Comparison of ENCODE assay signal across 15 cellular contexts in genomic region chr1:174051956-174052355, GRCh38. TPM values are rescaled to one million over a fixed set of nuclear protein-coding genes. Genes with fewer than 3 reads are reported as not detected.
A peak's percentile ranks its signal among the peaks of the same experiment; 100 is the strongest.
DNase-seq lines count a peak whose midpoint lies in the region; ATAC-seq and TF ChIP-seq lines count a peak whose summit lies in the region.
"Had no signal": no experiment of that assay in that cellular context is flagged by ENCODE, and none has a peak within 500 bp of the region (broad histone marks: within the 10 kb centered on the region; RNA-seq: fewer than 3 reads in every experiment).

No MANE protein-coding gene starts in this region.

- H3K9ac ChIP-seq in neural progenitor cell = no peak overlapping the region

- H3K4me3 Mint-ChIP-seq in neural progenitor cell = no peak overlapping the region
- H3K4me3 Mint-ChIP-seq in WTC11 = no peak overlapping the region
- H3K4me3 Mint-ChIP-seq: activated CD8-positive, alpha-beta T cell treated with anti-CD3 and anti-CD28 coated beads, Interleukin-2, amount 10 ng/mL, durations not matched to agents 7 days and 5 days had no signal

- H3K9me3 ChIP-seq in neural progenitor cell (ENCODE audit: low read depth) = no peaks in the 10 kb centered on the region
- no peaks in the 10 kb centered on the region for H3K9me3 ChIP-seq in suprapubic skin
- H3K9me3 ChIP-seq: HAP-1, thoracic aorta had no signal

- H3K27me3 Mint-ChIP-seq in neural progenitor cell (ENCODE audit: insufficient read depth, low read depth) (peaks cover 2% of the 10 kb centered on the region), WTC11 (ENCODE audit: low read depth) (no peaks in the 10 kb centered on the region; the same call in 1 of the 2 replicates)

- H2AFZ ChIP-seq in neural progenitor cell (replicated peaks) = peak overlapping the region; percentile 87

- no peak for TF ChIP-seq CTCF in neural progenitor cell (IDR thresholded peaks at IDR 0.05)
- TF ChIP-seq CTCF in WTC11 (IDR thresholded peaks at IDR 0.05) = no peak
- no peak for TF ChIP-seq CTCF in suprapubic skin (IDR thresholded peaks at IDR 0.05)

- H3K4me1 Mint-ChIP-seq in neural progenitor cell (no peaks in the 10 kb centered on the region), WTC11 (no peaks in the 10 kb centered on the region)

- H3K27ac ChIP-seq in neural progenitor cell (no peak overlapping the region), suprapubic skin (no peak overlapping the region)
- H3K27ac ChIP-seq: thoracic aorta had no signal

- no peak for TF ChIP-seq EP300 in suprapubic skin (IDR thresholded peaks at IDR 0.05)

- POLR2A ChIA-PET in WTC11 (lab: Charles Lee) = no interaction called here

- peak; percentile 14 for DNase-seq in AG08396 (ENCODE audit: low spot score)
- peak; percentile 7 for DNase-seq in SK-N-DZ (ENCODE audit: low spot score)
- peak; percentile 93 for DNase-seq in foreskin melanocyte
- peak; percentile 28 for DNase-seq in neural progenitor cell (ENCODE audit: low spot score)
- no peak for DNase-seq in WTC11 (ENCODE audit: low spot score)
- DNase-seq in suprapubic skin (ENCODE audit: low spot score in 2 of 2) = no peak
- DNase-seq in SKM-1 treated with dmso at 0.1 percent for 144 hours (lab: John Stamatoyannopoulos, UW; ENCODE audit: unreplicated experiment) = no peak
- DNase-seq: activated CD8-positive, alpha-beta T cell treated with anti-CD3 and anti-CD28 coated beads, Interleukin-2, amount 10 ng/mL, durations not matched to agents 7 days and 5 days; central memory CD4-positive, alpha-beta T cell; DMS 273 treated with DMSO at 0.1 percent for 48 hours; NCI-H2029 treated with DMSO at 0.1 percent for 48 hours had no signal

- H3K27ac Mint-ChIP-seq in neural progenitor cell (no peak overlapping the region), WTC11 (no peak overlapping the region)
- H3K27ac Mint-ChIP-seq: activated CD8-positive, alpha-beta T cell treated with anti-CD3 and anti-CD28 coated beads, Interleukin-2, amount 10 ng/mL, durations not matched to agents 7 days and 5 days had no signal

- TF ChIP-seq POLR2A in suprapubic skin (IDR thresholded peaks at IDR 0.05) = no peak

- peaks cover 7% of the 10 kb centered on the region for H3K4me1 ChIP-seq in neural progenitor cell
- no peaks in the 10 kb centered on the region for H3K4me1 ChIP-seq in suprapubic skin
- H3K4me1 ChIP-seq: HAP-1 had no signal

- H3K36me3 Mint-ChIP-seq in neural progenitor cell (no peaks in the 10 kb centered on the region), WTC11 (no peaks in the 10 kb centered on the region; the same call in 1 of the 2 replicates)

- H3K36me3 ChIP-seq in neural progenitor cell (no peaks in the 10 kb centered on the region), suprapubic skin (no peaks in the 10 kb centered on the region)
- H3K36me3 ChIP-seq: HAP-1, thoracic aorta had no signal

- WGBS in suprapubic skin = 56% methylated on average over 6 of the region's 6 CpGs

- H3F3A ChIP-seq in neural progenitor cell (ENCODE audit: low read depth) = peaks cover 4% of the 10 kb centered on the region

- H3K27me3 ChIP-seq in neural progenitor cell = no peaks in the 10 kb centered on the region
- H3K27me3 ChIP-seq in suprapubic skin = no peaks in the 10 kb centered on the region

- no peaks in the 10 kb centered on the region for H4K20me1 ChIP-seq in neural progenitor cell (ENCODE audit: low read depth)

- H3K9me3 Mint-ChIP-seq in neural progenitor cell (peaks cover 4% of the 10 kb centered on the region), WTC11 (peaks cover 25% of the 10 kb centered on the region)

- ATAC-seq in WTC11 (no peak), GM19467 (IDR thresholded peaks at IDR 0.05; ENCODE audit: unreplicated experiment) (no peak)
- ATAC-seq: activated CD8-positive, alpha-beta T cell treated with anti-CD3 and anti-CD28 coated beads, Interleukin-2, amount 10 ng/mL, durations not matched to agents 7 days and 5 days had no signal

- no peak overlapping the region for H3K4me3 ChIP-seq in neural progenitor cell
- H3K4me3 ChIP-seq in suprapubic skin = no peak overlapping the region
- H3K4me3 ChIP-seq: HAP-1, lung, thoracic aorta had no signal

- no peaks in the 10 kb centered on the region for H3K79me2 ChIP-seq in neural progenitor cell (ENCODE audit: low read depth)

- CTCF ChIA-PET in WTC11 (lab: Charles Lee) = interaction anchor here (0.7 kb wide), 1 partner anchor 15 kb away, joined by 3 read pairs; no protein-coding TSS in a partner anchor

- no peak overlapping the region for H3K4me2 ChIP-seq in neural progenitor cell

TF ChIP-seq in WTC11, 78 proteins besides CTCF, POLR2A, EP300 and RAD21:
- no peak for TF ChIP-seq ZNF317 (CRISPR knock-in tag; IDR thresholded peaks at IDR 0.05; ENCODE audit: borderline replicate concordance, low read depth)

RNA-seq across cellular contexts. Expression of gene RC3H1, which starts 29.8 kb away (rescaled TPM):
- polyA plus RNA-seq in SK-N-DZ (2014; cell fraction: cytosol; rRNA removed) = 5.4 and 6.2 TPM in 2 replicates
- polyA plus RNA-seq in SK-N-DZ (2014; cell fraction: nucleus; rRNA removed) = 6.3 and 6.8 TPM in 2 replicates
- total RNA-seq in neural progenitor cell (ENCODE audit: low replicate concordance) = 32.4 and 32.8 TPM in 2 replicates
- total RNA-seq in WTC11 (2021) = 24.1 to 25.7 TPM (median 25.4 TPM) in 3 replicates
- 10 to 100 TPM; 33.6 to 70.9 (median 52.3) TPM for total RNA-seq in suprapubic skin

Comparison
In these comparisons a context has a peak if more than half of its experiments do, and no peak if none do; other contexts are left out.
1. DNase-seq: peak in AG08396 (single experiment), SK-N-DZ (single experiment), foreskin melanocyte (single experiment) and neural progenitor cell (single experiment); none in WTC11 (single experiment), suprapubic skin (0 of 2) and SKM-1 treated with dmso at 0.1 percent for 144 hours (single experiment).